In the genomic region with DNA sequence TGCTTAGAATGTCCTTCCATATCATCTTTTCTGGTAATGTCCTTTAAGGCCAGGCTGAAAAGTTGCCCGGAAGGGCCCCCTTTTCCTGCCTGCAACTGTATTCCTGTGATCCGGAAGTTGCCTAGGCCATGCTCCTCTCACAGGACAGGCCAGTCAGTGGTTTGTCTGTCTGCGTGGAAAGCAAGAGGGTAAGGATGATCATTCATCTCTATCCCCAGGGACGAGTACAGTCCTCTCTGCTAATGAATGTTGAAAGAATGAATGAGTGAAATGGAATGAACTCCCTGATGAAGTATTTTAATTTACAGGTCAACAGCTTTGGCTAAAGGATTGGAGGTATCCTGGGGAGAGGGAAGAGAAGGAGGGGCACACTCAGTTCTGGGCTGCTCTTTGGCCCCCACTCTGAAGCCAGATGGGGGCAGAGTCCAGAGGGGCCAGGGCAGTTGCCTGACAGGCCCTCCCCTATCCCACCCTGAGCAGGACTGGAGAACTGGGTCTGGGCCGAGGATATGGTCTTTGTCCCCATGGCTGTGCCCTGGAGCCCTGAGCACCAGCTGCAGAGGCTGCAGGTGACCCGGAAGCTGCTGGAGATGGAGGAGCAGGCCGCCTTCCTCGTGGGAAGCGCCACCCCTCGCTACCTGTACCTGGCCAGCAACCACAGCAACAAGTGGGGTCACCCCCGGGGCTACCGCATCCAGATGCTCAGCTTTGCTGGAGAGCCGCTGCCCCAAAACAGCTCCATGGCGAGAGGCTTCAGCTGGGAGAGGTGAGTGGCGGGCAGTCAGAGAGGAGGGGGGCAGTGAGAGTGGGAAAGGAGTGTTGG, we compare ENCODE assay signal across 1 cellular context.
A peak's percentile ranks its signal among the peaks of the same experiment; 100 is the strongest.
TF ChIP-seq lines count a peak whose summit lies in the region.

No MANE protein-coding gene starts in this region.

TF ChIP-seq in HepG2, 621 proteins besides CTCF, POLR2A, EP300 and RAD21 (continues in another document):
- peak; percentile 50; the same call in 1 of the 2 replicates for TF ChIP-seq KDM5B (CRISPR knock-in tag; IDR thresholded peaks at IDR 0.05; ENCODE audit: borderline replicate concordance)
- peak; percentile 16; the same call in 1 of the 2 replicates for TF ChIP-seq NR2F2 (IDR thresholded peaks at IDR 0.05; ENCODE audit: borderline replicate concordance, low read depth)
- TF ChIP-seq, protein P1, sequence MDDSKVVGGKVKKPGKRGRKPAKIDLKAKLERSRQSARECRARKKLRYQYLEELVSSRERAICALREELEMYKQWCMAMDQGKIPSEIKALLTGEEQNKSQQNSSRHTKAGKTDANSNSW (CRISPR knock-in tag; IDR thresholded peaks at IDR 0.05; ENCODE audit: borderline replicate concordance) = 0 out of 2 replicates have a peak, but pooled peaks have one; percentile 25
- no peak for TF ChIP-seq RFX1 (IDR thresholded peaks at IDR 0.05)
- TF ChIP-seq ZNF652 (CRISPR knock-in tag; IDR thresholded peaks at IDR 0.05; ENCODE audit: borderline replicate concordance, low read depth) = no peak
- no peak for TF ChIP-seq PAF1 (CRISPR knock-in tag; IDR thresholded peaks at IDR 0.05)
- peak; percentile 78 for TF ChIP-seq ARID4A (CRISPR knock-in tag; IDR thresholded peaks at IDR 0.05; ENCODE audit: borderline replicate concordance)
- no peak for TF ChIP-seq SMAD9 (CRISPR knock-in tag; IDR thresholded peaks at IDR 0.05)
- peak; percentile 58; the same call in 1 of the 2 replicates for TF ChIP-seq GATAD2A (CRISPR knock-in tag; IDR thresholded peaks at IDR 0.05)
- TF ChIP-seq MYC (CRISPR knock-in tag; IDR thresholded peaks at IDR 0.05; ENCODE audit: borderline replicate concordance) = peak; percentile 83; the same call in 1 of the 2 replicates
- no peak for TF ChIP-seq ZIK1 (CRISPR knock-in tag; IDR thresholded peaks at IDR 0.05; ENCODE audit: borderline replicate concordance, low read depth)
- TF ChIP-seq MAF1 (CRISPR knock-in tag; IDR thresholded peaks at IDR 0.05; ENCODE audit: borderline replicate concordance) = no peak
- 0 out of 2 replicates have a peak, but pooled peaks have one; percentile 34 for TF ChIP-seq ZNF446 (CRISPR knock-in tag; IDR thresholded peaks at IDR 0.05)
- no peak for TF ChIP-seq PRPF4 (IDR thresholded peaks at IDR 0.05; ENCODE audit: low read depth, low read length, poor library complexity, severe bottlenecking)
- TF ChIP-seq MATR3 (CRISPR knock-in tag; IDR thresholded peaks at IDR 0.05) = no peak
- no peak for TF ChIP-seq NFE2 (CRISPR knock-in tag; IDR thresholded peaks at IDR 0.05)
- peak; percentile 34; the same call in 1 of the 2 replicates for TF ChIP-seq HMG20A (CRISPR knock-in tag; IDR thresholded peaks at IDR 0.05; ENCODE audit: borderline replicate concordance)
- no peak for TF ChIP-seq SMARCC2 (IDR thresholded peaks at IDR 0.05)
- peak; percentile 85; the same call in 1 of the 2 replicates for TF ChIP-seq ZNF572 (CRISPR knock-in tag; IDR thresholded peaks at IDR 0.05)
- TF ChIP-seq EZH2 (conservative IDR thresholded peaks at IDR 0.05; ENCODE audit: low read depth, low read length) = no peak
- TF ChIP-seq KDM1A (CRISPR knock-in tag; IDR thresholded peaks at IDR 0.05) = no peak
- TF ChIP-seq HMG20B (CRISPR knock-in tag; conservative IDR thresholded peaks at IDR 0.05) = 0 out of 2 replicates have a peak, but pooled peaks have one; percentile 22
- 0 out of 2 replicates have a peak, but pooled peaks have one; percentile 79 for TF ChIP-seq FOXO4 (CRISPR knock-in tag; conservative IDR thresholded peaks at IDR 0.05)
- TF ChIP-seq ZBTB25 (CRISPR knock-in tag; IDR thresholded peaks at IDR 0.05) = peak; percentile 36; the same call in 1 of the 2 replicates
- TF ChIP-seq, protein P2, sequence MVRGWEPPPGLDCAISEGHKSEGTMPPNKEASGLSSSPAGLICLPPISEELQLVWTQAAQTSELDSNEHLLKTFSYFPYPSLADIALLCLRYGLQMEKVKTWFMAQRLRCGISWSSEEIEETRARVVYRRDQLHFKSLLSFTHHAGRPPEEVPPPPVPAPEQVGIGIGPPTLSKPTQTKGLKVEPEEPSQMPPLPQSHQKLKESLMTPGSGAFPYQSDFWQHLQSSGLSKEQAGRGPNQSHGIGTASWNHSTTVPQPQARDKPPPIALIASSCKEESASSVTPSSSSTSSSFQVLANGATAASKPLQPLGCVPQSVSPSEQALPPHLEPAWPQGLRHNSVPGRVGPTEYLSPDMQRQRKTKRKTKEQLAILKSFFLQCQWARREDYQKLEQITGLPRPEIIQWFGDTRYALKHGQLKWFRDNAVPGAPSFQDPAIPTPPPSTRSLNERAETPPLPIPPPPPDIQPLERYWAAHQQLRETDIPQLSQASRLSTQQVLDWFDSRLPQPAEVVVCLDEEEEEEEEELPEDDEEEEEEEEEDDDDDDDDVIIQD (CRISPR knock-in tag; IDR thresholded peaks at IDR 0.05; ENCODE audit: low read depth) = 0 out of 2 replicates have a peak, but pooled peaks have one; percentile 23
- 0 out of 2 replicates have a peak, but pooled peaks have one; percentile 45 for TF ChIP-seq ZNF589 (CRISPR knock-in tag; conservative IDR thresholded peaks at IDR 0.05)
- TF ChIP-seq NCOR1 (IDR thresholded peaks at IDR 0.05; ENCODE audit: borderline replicate concordance, low read length) = peak; percentile 73; the same call in 1 of the 2 replicates
- TF ChIP-seq NAIF1 (CRISPR knock-in tag; IDR thresholded peaks at IDR 0.05; ENCODE audit: borderline replicate concordance) = no peak
- no peak for TF ChIP-seq ZNF672 (CRISPR knock-in tag; IDR thresholded peaks at IDR 0.05)
- no peak for TF ChIP-seq ZBTB40 (IDR thresholded peaks at IDR 0.05)
- TF ChIP-seq ZBTB40 (CRISPR knock-in tag; IDR thresholded peaks at IDR 0.05) = no peak; the same call in 1 of the 2 replicates
- TF ChIP-seq ZBTB34 (CRISPR knock-in tag; IDR thresholded peaks at IDR 0.05) = no peak
- TF ChIP-seq GABPB1 (CRISPR knock-in tag; IDR thresholded peaks at IDR 0.05) = peak; percentile 81
- peak; percentile 14; the same call in 1 of the 2 replicates for TF ChIP-seq NFYC (CRISPR knock-in tag; IDR thresholded peaks at IDR 0.05)
- no peak for TF ChIP-seq ZNF720 (CRISPR knock-in tag; IDR thresholded peaks at IDR 0.05)
- peak; percentile 59; the same call in 1 of the 2 replicates for TF ChIP-seq HES4 (CRISPR knock-in tag; IDR thresholded peaks at IDR 0.05; ENCODE audit: borderline replicate concordance)
- no peak for TF ChIP-seq ZNF44 (CRISPR knock-in tag; IDR thresholded peaks at IDR 0.05)
- no peak for TF ChIP-seq JUNB (CRISPR knock-in tag; IDR thresholded peaks at IDR 0.05; ENCODE audit: borderline replicate concordance)
- TF ChIP-seq ZNF296 (CRISPR knock-in tag; conservative IDR thresholded peaks at IDR 0.05) = no peak
- TF ChIP-seq THAP11 (CRISPR knock-in tag; IDR thresholded peaks at IDR 0.05) = no peak
